19 cellular contexts compared by ENCODE assay signal in the genomic region with DNA sequence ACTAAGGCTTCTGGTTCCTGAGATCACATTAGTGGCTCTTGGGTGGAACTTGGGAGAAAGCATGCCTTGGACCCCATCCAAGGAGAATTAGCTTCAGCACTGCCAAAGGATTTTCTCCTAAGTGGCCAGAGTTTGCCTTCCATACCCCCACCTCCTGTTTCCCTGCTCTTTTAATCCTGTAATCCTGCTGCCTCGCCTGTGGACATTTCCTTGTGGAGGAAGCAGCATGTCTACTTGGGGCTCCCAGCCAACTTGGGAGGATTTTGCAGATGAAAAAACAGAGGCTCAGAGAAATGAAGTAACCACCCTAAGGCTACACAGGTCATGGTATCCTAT. TPM values are rescaled to one million over a fixed set of nuclear protein-coding genes. Genes with fewer than 3 reads are reported as not detected.
DNase-seq lines count a peak whose midpoint lies in the region; TF ChIP-seq lines count a peak whose summit lies in the region.
"Had no signal": no experiment of that assay in that cellular context is flagged by ENCODE, and none has a peak within 500 bp of the region (broad histone marks: within the 10 kb centered on the region; RNA-seq: fewer than 3 reads in every experiment).

No MANE protein-coding gene starts in this region.

- H3K27ac ChIP-seq in osteoblast (ENCODE audit: low read depth, low read length) = no peak overlapping the region

- H3K4me3 ChIP-seq in fibroblast of mammary gland (ENCODE audit: control insufficient read depth, low read depth, low read length) (no peak overlapping the region), osteoblast (ENCODE audit: insufficient read depth, low read length) (no peak overlapping the region)
- H3K4me3 ChIP-seq: K562 had no signal

- H3K9me3 ChIP-seq in osteoblast (ENCODE audit: low read depth, low read length) = no peaks in the 10 kb centered on the region

- TF ChIP-seq CTCF in fibroblast of mammary gland (conservative IDR thresholded peaks at IDR 0.05; ENCODE audit: control insufficient read depth, insufficient read depth, low read depth, low read length) (no peak), osteoblast (IDR thresholded peaks at IDR 0.05; ENCODE audit: extremely low read depth, low read depth, low read length) (no peak)

- peak overlapping the region; percentile 80 for H3K4me2 ChIP-seq in osteoblast (ENCODE audit: insufficient read depth, low read length)

- H3K36me3 ChIP-seq in osteoblast (ENCODE audit: insufficient read depth, low read length) = peaks cover 3% of the 10 kb centered on the region

- H3K4me1 ChIP-seq in osteoblast (ENCODE audit: insufficient read depth, low read length) = peaks cover 35% of the 10 kb centered on the region

- no peaks in the 10 kb centered on the region for H3K79me2 ChIP-seq in osteoblast (ENCODE audit: insufficient read depth, low read length)

- H4K20me1 ChIP-seq in osteoblast (ENCODE audit: insufficient read depth, low read length) = no peaks in the 10 kb centered on the region

- peak; percentile 36 for DNase-seq in ELR (ENCODE audit: low read depth)
- DNase-seq in RPMI7951 (ENCODE audit: low read depth) = peak; percentile 52
- DNase-seq in fibroblast of mammary gland (ENCODE audit: low read depth) = peak; percentile 42
- DNase-seq in osteoblast (ENCODE audit: insufficient read length, low spot score, missing footprints) = peak; percentile 89
- DNase-seq in Ammon's horn (ENCODE audit: low spot score) = no peak
- DNase-seq in NCI-H2107 (lab: John Stamatoyannopoulos, UW) = no peak
- no peak for DNase-seq in NCI-H2081 treated with DMSO at 0.1 percent for 48 hours (lab: John Stamatoyannopoulos, UW)
- DNase-seq in foreskin melanocyte = no peak
- DNase-seq: activated CD8-positive, alpha-beta T cell treated with anti-CD3 and anti-CD28 coated beads for 36 hours; amygdala; CD4-positive, CD25-positive, alpha-beta regulatory T cell; cortex of kidney; HCEC 1CT; NCI-H1417 treated with DMSO at 0.1 percent for 48 hours; NCI-H345; stimulated activated naive CD4-positive, alpha-beta T cell had no signal

- H2AFZ ChIP-seq in osteoblast (ENCODE audit: low read length) = no peak overlapping the region

- H3K27me3 ChIP-seq in osteoblast (ENCODE audit: insufficient read depth, low read length) = no peaks in the 10 kb centered on the region

RNA-seq across cellular contexts. Expression of a gene that starts 1.6 kb away (rescaled TPM):
- 0.10 TPM in 1 of 2 replicates, not detected in the other for total RNA-seq in RPMI7951 (2014; rRNA removed; shearing (Covaris generic))
- total RNA-seq in osteoblast = 4.7 and 6.5 TPM in 2 replicates
- total RNA-seq: activated CD8-positive, alpha-beta T cell treated with anti-CD3 and anti-CD28 coated beads for 36 hours; activated T-helper 1 cell treated with anti-CD3 and anti-CD28 coated beads, Interleukin-12 subunit alpha, Interleukin-12 subunit beta, Interleukin-2, Interleukin-4 antibody, amounts not matched to agents 30 ng/mL and 10 ng/mL and 1 ng/mL, durations not matched to agents 14 hours and 24 hours and 36 hours; CD4-positive, CD25-positive, alpha-beta regulatory T cell; lung microvascular endothelial cell had no signal

RNA-seq across cellular contexts. Expression of a gene that starts 11.6 kb away (rescaled TPM):
- total RNA-seq in RPMI7951 (2014; rRNA removed; shearing (Covaris generic)) = 0.60 and 1.1 TPM in 2 replicates
- total RNA-seq in osteoblast = 0.36 and 0.88 TPM in 2 replicates
- total RNA-seq: activated CD8-positive, alpha-beta T cell treated with anti-CD3 and anti-CD28 coated beads for 36 hours; activated T-helper 1 cell treated with anti-CD3 and anti-CD28 coated beads, Interleukin-12 subunit alpha, Interleukin-12 subunit beta, Interleukin-2, Interleukin-4 antibody, amounts not matched to agents 30 ng/mL and 10 ng/mL and 1 ng/mL, durations not matched to agents 14 hours and 24 hours and 36 hours; CD4-positive, CD25-positive, alpha-beta regulatory T cell; lung microvascular endothelial cell had no signal

RNA-seq across cellular contexts. Expression of a gene that starts 56.4 kb away (rescaled TPM):
- total RNA-seq in RPMI7951 (2014; rRNA removed; shearing (Covaris generic)) = 19.1 and 21.4 TPM in 2 replicates
- 12.3 and 12.4 TPM in 2 replicates for total RNA-seq in osteoblast

Comparison
In these comparisons a context has a peak if more than half of its experiments do, and no peak if none do; other contexts are left out.
1. DNase-seq: peak in ELR (single experiment), RPMI7951 (single experiment), fibroblast of mammary gland (single experiment) and osteoblast (single experiment); none in Ammon's horn (single experiment), NCI-H2107 (single experiment), NCI-H2081 treated with DMSO at 0.1 percent for 48 hours (single experiment) and foreskin melanocyte (single experiment).